In the genomic region with DNA sequence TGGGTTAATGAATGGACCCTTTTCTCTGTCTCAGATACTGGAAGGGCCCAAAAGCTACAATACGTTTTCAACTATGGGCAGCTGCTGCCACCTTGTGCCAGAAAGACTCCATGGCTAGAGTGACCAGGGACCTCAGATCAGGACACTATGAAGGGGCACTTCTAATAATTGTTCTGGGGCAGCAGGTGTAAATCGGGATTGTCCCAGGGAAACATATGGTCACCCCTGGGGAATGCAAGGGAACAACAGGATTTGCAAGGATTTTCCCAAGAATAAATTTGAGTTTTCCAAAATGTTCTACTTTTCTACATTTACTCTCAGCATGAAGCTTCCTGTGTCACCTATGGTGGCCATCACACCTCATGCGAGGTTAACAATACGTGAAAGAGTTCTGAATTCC, we compare ENCODE assay signal across 8 cellular contexts. TPM values are rescaled to one million over a fixed set of nuclear protein-coding genes. Genes with fewer than 3 reads are reported as not detected.
DNase-seq lines count a peak whose midpoint lies in the region; ATAC-seq lines count a peak whose summit lies in the region.

No MANE protein-coding gene starts in this region.

- ATAC-seq in GM19025 (IDR thresholded peaks at IDR 0.05; ENCODE audit: low read depth, unreplicated experiment) = peak; percentile 61
- ATAC-seq in GM21526 (IDR thresholded peaks at IDR 0.05; ENCODE audit: low FRiP score, unreplicated experiment) = no peak

- DNase-seq in A172 (ENCODE audit: low spot score) (peak; percentile 51), NCI-H1092 (lab: John Stamatoyannopoulos, UW) (peak; percentile 55), T-helper 2 cell (peak in 4 of 5 experiments; percentile 24 to 43 (median 33)), amniotic stem cell (lab: John Stamatoyannopoulos, UW) (peak; percentile 6), hepatic stellate cell (ENCODE audit: low spot score) (peak; percentile 54)
- peak; percentile 48 for DNase-seq in stimulated activated CD4-positive, alpha-beta T cell treated with anti-CD3 and anti-CD28 coated beads, Interleukin-12 subunit alpha, Interleukin-12 subunit beta, amount 100 ng/mL, for 4 hours

RNA-seq across cellular contexts. Expression of gene FCAMR, which starts 12.0 kb away (rescaled TPM):
- not detected in 2 replicates for total RNA-seq in A172 (2014; rRNA removed; shearing (Covaris generic))

RNA-seq across cellular contexts. Expression of gene PIGR, which starts 36.0 kb away (rescaled TPM):
- total RNA-seq in A172 (2014; rRNA removed; shearing (Covaris generic)) = not detected in 2 replicates

RNA-seq across cellular contexts. Expression of gene C1orf116, which starts 50.3 kb away (rescaled TPM):
- total RNA-seq in A172 (2014; rRNA removed; shearing (Covaris generic)) = 0.31 and 1.4 TPM in 2 replicates
